In genomic region chr17:2393954-2394749, GRCh38 we compare ENCODE assay signal across 8 cellular contexts. TPM values are rescaled to one million over a fixed set of nuclear protein-coding genes. Genes with fewer than 3 reads are reported as not detected.
DNase-seq lines count a peak whose midpoint lies in the region; ATAC-seq and TF ChIP-seq lines count a peak whose summit lies in the region.

No MANE protein-coding gene starts in this region.

- no peaks in the 10 kb centered on the region for H3K36me3 ChIP-seq in ectodermal cell (ENCODE audit: control insufficient read depth, insufficient read depth, low read length)

- H3K9me3 Mint-ChIP-seq in nephron: no peaks in the 10 kb centered on the region

- peaks cover 65% of the 10 kb centered on the region for H3K4me1 Mint-ChIP-seq in nephron

- no peaks in the 10 kb centered on the region for H3K27me3 Mint-ChIP-seq in nephron (ENCODE audit: low read depth)

- no peaks in the 10 kb centered on the region for H3K9me3 ChIP-seq in ectodermal cell (ENCODE audit: control insufficient read depth, low read length)

- 22% methylated on average over 53 of the region's 53 CpGs for WGBS in ectodermal cell, 2 experiments

- H3K4me3 ChIP-seq in ectodermal cell (ENCODE audit: insufficient read depth, low read depth, low read length): peak overlapping the region; percentile 22

- DNase-seq in NCI-H82 (lab: John Stamatoyannopoulos, UW): peak; percentile 61
- DNase-seq in epidermal melanocyte (ENCODE audit: insufficient read length, low spot score): no peak
- no peak for DNase-seq in hippocampal formation (lab: John Stamatoyannopoulos, UW)
- no peak for DNase-seq in COR-L47 (lab: John Stamatoyannopoulos, UW)

- peak overlapping the region; percentile 78 to 90 (median 89) for H3K27ac Mint-ChIP-seq in nephron

- TF ChIP-seq CTCF in C4-2B (conservative IDR thresholded peaks at IDR 0.05) (no peak), nephron (IDR thresholded peaks at IDR 0.05; ENCODE audit: unreplicated experiment in 3 of 3) (no peak)

- peak overlapping the region; percentile 85 to 90 (median 87) for H3K4me3 Mint-ChIP-seq in nephron

- peaks cover 4% of the 10 kb centered on the region for H3K36me3 Mint-ChIP-seq in nephron (ENCODE audit: low read depth)

- H3K27ac ChIP-seq in C4-2B: peak overlapping the region; percentile 97
- no peak overlapping the region for H3K27ac ChIP-seq in ectodermal cell (ENCODE audit: insufficient read depth, low read depth, low read length, poor library complexity, severe bottlenecking)

- peaks cover 61% of the 10 kb centered on the region for H3K4me1 ChIP-seq in ectodermal cell (ENCODE audit: control insufficient read depth, insufficient read depth, low read length)

- no peak for ATAC-seq in HG02610 (IDR thresholded peaks at IDR 0.05; ENCODE audit: unreplicated experiment)

- H3K27me3 ChIP-seq in ectodermal cell (ENCODE audit: control insufficient read depth, insufficient read depth, low read length, poor library complexity, severe bottlenecking): peaks cover 5% of the 10 kb centered on the region

RNA-seq across cellular contexts. Expression of gene MNT, which starts 6.7 kb away (rescaled TPM):
- 22.9 TPM for polyA plus RNA-seq in ectodermal cell (2013, experiment 1 of 4)
- 22.5 TPM for polyA plus RNA-seq in ectodermal cell (2013, experiment 2 of 4)
- 17.3 TPM for polyA plus RNA-seq in ectodermal cell (2013, experiment 3 of 4)
- polyA plus RNA-seq in ectodermal cell (2013, experiment 4 of 4): 18.3 TPM

RNA-seq across cellular contexts. Expression of gene SGSM2, which starts 56.9 kb away (rescaled TPM):
- polyA plus RNA-seq in ectodermal cell (2013, experiment 1 of 4): 103 TPM
- polyA plus RNA-seq in ectodermal cell (2013, experiment 2 of 4): 118 TPM
- 96.1 TPM for polyA plus RNA-seq in ectodermal cell (2013, experiment 3 of 4)
- polyA plus RNA-seq in ectodermal cell (2013, experiment 4 of 4): 110 TPM

RNA-seq across cellular contexts. Expression of gene TSR1, which starts 57.9 kb away (rescaled TPM):
- 47.0 TPM for polyA plus RNA-seq in ectodermal cell (2013, experiment 1 of 4)
- polyA plus RNA-seq in ectodermal cell (2013, experiment 2 of 4): 49.8 TPM
- polyA plus RNA-seq in ectodermal cell (2013, experiment 3 of 4): 40.5 TPM
- polyA plus RNA-seq in ectodermal cell (2013, experiment 4 of 4): 45.5 TPM
